11 cellular contexts compared by ENCODE assay signal in genomic region chr16:4318171-4318910, GRCh38. TPM values are rescaled to one million over a fixed set of nuclear protein-coding genes. Genes with fewer than 3 reads are reported as not detected.
DNase-seq lines count a peak whose midpoint lies in the region; ATAC-seq and TF ChIP-seq lines count a peak whose summit lies in the region.
"Had no signal": no experiment of that assay in that cellular context is flagged by ENCODE, and none has a peak within 500 bp of the region (broad histone marks: within the 10 kb centered on the region; RNA-seq: fewer than 3 reads in every experiment).

No MANE protein-coding gene starts in this region.

- WGBS in esophagus squamous epithelium, 2 donors = 59 to 71% methylated on average over 9 to 10 of the region's 17 CpGs

- H3K27ac ChIP-seq in ACC112 (ENCODE audit: low read depth, low read length) = peak overlapping the region; percentile 26; the same call in 1 of the 2 replicates
- H3K27ac ChIP-seq in Panc1 (ENCODE audit: low read length) = peak overlapping the region; percentile 92
- H3K27ac ChIP-seq in esophagus squamous epithelium = peak overlapping the region in 3 of 4 donors; percentile 71 to 98 (median 86)
- peak overlapping the region; percentile 92 for H3K27ac ChIP-seq in parathyroid adenoma

- in situ Hi-C loops in Panc1 (cut with HindIII; ENCODE audit: low pct_unique_long_range_greater_than_20kb, low sequenced_read_pairs) = no loop called here

- no peak for TF ChIP-seq CTCF in Panc1 (IDR thresholded peaks at IDR 0.05)
- no peak for TF ChIP-seq CTCF in esophagus squamous epithelium (IDR thresholded peaks at IDR 0.05)
- no peak for TF ChIP-seq CTCF in parathyroid adenoma (IDR thresholded peaks at IDR 0.05)
- no peak for TF ChIP-seq CTCF in mucosa of descending colon (IDR thresholded peaks at IDR 0.05)

- H3K27ac Mint-ChIP-seq in activated naive CD4-positive, alpha-beta T cell treated with anti-CD3 and anti-CD28 coated beads for 36 hours = no peak overlapping the region
- H3K27ac Mint-ChIP-seq: CD14-positive monocyte, T-cell had no signal

- H3K36me3 Mint-ChIP-seq in activated naive CD4-positive, alpha-beta T cell treated with anti-CD3 and anti-CD28 coated beads for 36 hours (ENCODE audit: low read depth) = no peaks in the 10 kb centered on the region
- H3K36me3 Mint-ChIP-seq: T-cell had no signal

- H3K4me1 ChIP-seq in ACC112 (ENCODE audit: control insufficient read depth, insufficient read depth, low read length, unreplicated experiment) = peaks cover 44% of the 10 kb centered on the region
- H3K4me1 ChIP-seq in Panc1 (ENCODE audit: control insufficient read depth, insufficient read depth, low read length) = peaks cover 56% of the 10 kb centered on the region
- H3K4me1 ChIP-seq in esophagus squamous epithelium = peaks cover 57 to 96% (median 60%) of the 10 kb centered on the region in 3 donors
- H3K4me1 ChIP-seq in parathyroid adenoma = peaks cover 31% of the 10 kb centered on the region
- peaks cover 21% of the 10 kb centered on the region for H3K4me1 ChIP-seq in mucosa of descending colon (ENCODE audit: low read depth)

- H2AFZ ChIP-seq in ACC112 (ENCODE audit: low read length, unreplicated experiment) (no peak overlapping the region), parathyroid adenoma (no peak overlapping the region)

- POLR2A ChIA-PET in Panc1 (lab: Charles Lee) = no interaction called here

- H3K9me3 Mint-ChIP-seq in activated naive CD4-positive, alpha-beta T cell treated with anti-CD3 and anti-CD28 coated beads for 36 hours = no peaks in the 10 kb centered on the region
- H3K9me3 Mint-ChIP-seq: T-cell had no signal

- H3K36me3 ChIP-seq in ACC112 (ENCODE audit: insufficient read depth, low read length) (no peaks in the 10 kb centered on the region), Panc1 (ENCODE audit: control insufficient read depth, insufficient read depth, low read length) (no peaks in the 10 kb centered on the region; the same call in 1 of the 2 replicates), esophagus squamous epithelium (no peaks in the 10 kb centered on the region), parathyroid adenoma (ENCODE audit: control insufficient read depth, insufficient read depth, low read length) (no peaks in the 10 kb centered on the region), mucosa of descending colon (ENCODE audit: low read depth) (no peaks in the 10 kb centered on the region)

- H3K79me2 ChIP-seq in ACC112 (ENCODE audit: control insufficient read depth, insufficient read depth, low read length, unreplicated experiment) = peaks cover 67% of the 10 kb centered on the region
- H3K79me2 ChIP-seq in parathyroid adenoma = peaks cover 59% of the 10 kb centered on the region

- CTCF ChIA-PET in Panc1 (lab: Charles Lee) = interaction anchor here (1.2 kb wide), 1 partner anchor 28 kb away, joined by 5 read pairs; no protein-coding TSS in a partner anchor
- CTCF ChIA-PET in activated naive CD4-positive, alpha-beta T cell treated with anti-CD3 and anti-CD28 coated beads for 36 hours (lab: Charles Lee) = interaction anchor here (0.7 to 1.3 kb wide), 4 partner anchors 8 to 64 kb away, joined by 3 to 4 read pairs (median 3); no protein-coding TSS in a partner anchor

- no peak for ATAC-seq in Panc1
- ATAC-seq in GM19463 (IDR thresholded peaks at IDR 0.05; ENCODE audit: unreplicated experiment) = no peak
- ATAC-seq in mucosa of descending colon = no peak

- peak overlapping the region; percentile 99 for H3K4me2 ChIP-seq in parathyroid adenoma (ENCODE audit: low read length)

- H3K4me3 ChIP-seq in ACC112 (ENCODE audit: low read depth, low read length) (peak overlapping the region; percentile 85), Panc1 (ENCODE audit: low read depth in 2 of 2, low read length in 2 of 2) (peak overlapping the region; percentile 88), esophagus squamous epithelium (no peak overlapping the region), parathyroid adenoma (ENCODE audit: low read depth, low read length) (no peak overlapping the region), mucosa of descending colon (no peak overlapping the region)

- no peak for TF ChIP-seq POLR2A in esophagus squamous epithelium (IDR thresholded peaks at IDR 0.05)

- H3K27me3 ChIP-seq in ACC112 (ENCODE audit: insufficient read depth, low read length) (no peaks in the 10 kb centered on the region), Panc1 (ENCODE audit: control insufficient read depth, insufficient read depth, low read length) (no peaks in the 10 kb centered on the region), esophagus squamous epithelium (peaks cover 0 to 57% (median 2%) of the 10 kb centered on the region in 4 donors), parathyroid adenoma (ENCODE audit: control insufficient read depth, insufficient read depth, low read length) (no peaks in the 10 kb centered on the region)

- no peak overlapping the region for H3K4me3 Mint-ChIP-seq in activated naive CD4-positive, alpha-beta T cell treated with anti-CD3 and anti-CD28 coated beads for 36 hours

- TSS peak; percentile 84 for BruUV-seq in Panc1 (replicated peaks; lab: Mats Ljungman, UMichigan)

- H3K4me1 Mint-ChIP-seq in activated naive CD4-positive, alpha-beta T cell treated with anti-CD3 and anti-CD28 coated beads for 36 hours (ENCODE audit: low read depth) = peaks cover 11% of the 10 kb centered on the region

- no peak for DNase-seq in Panc1 (ENCODE audit: low read depth, low spot score)
- no peak for DNase-seq in esophagus squamous epithelium (lab: John Stamatoyannopoulos, UW)
- no peak for DNase-seq in NCI-H2107 treated with DMSO at 0.1 percent for 48 hours (lab: John Stamatoyannopoulos, UW; ENCODE audit: unreplicated experiment)
- DNase-seq in activated naive CD4-positive, alpha-beta T cell treated with anti-CD3 and anti-CD28 coated beads for 36 hours = no peak
- DNase-seq in mucosa of descending colon = no peak
- DNase-seq: GOT3, T-cell had no signal

- intact Hi-C loops in Panc1 (cut with micrococcal nuclease; ENCODE audit: unreplicated experiment) = no loop called here
- intact Hi-C loops in esophagus squamous epithelium (cut with DNase I) = no loop called here
- intact Hi-C loops in activated naive CD4-positive, alpha-beta T cell treated with anti-CD3 and anti-CD28 coated beads for 36 hours (cut with micrococcal nuclease) = no loop called here
- intact Hi-C loops in mucosa of descending colon (cut with DNase I, micrococcal nuclease) = no loop called here

- H3K9me3 ChIP-seq in Panc1 (ENCODE audit: control insufficient read depth, insufficient read depth, low read depth, low read length) (no peaks in the 10 kb centered on the region), esophagus squamous epithelium (no peaks in the 10 kb centered on the region), parathyroid adenoma (ENCODE audit: control insufficient read depth, low read length) (no peaks in the 10 kb centered on the region), mucosa of descending colon (no peaks in the 10 kb centered on the region)

- peaks cover 11% of the 10 kb centered on the region for H3K27me3 Mint-ChIP-seq in activated naive CD4-positive, alpha-beta T cell treated with anti-CD3 and anti-CD28 coated beads for 36 hours (ENCODE audit: low read depth)

- no peak overlapping the region for H3K9ac ChIP-seq in parathyroid adenoma

RNA-seq across cellular contexts. Expression of gene GLIS2, which starts 2.5 kb away (rescaled TPM):
- 87.3 TPM for total RNA-seq in Panc1 (2021; ENCODE audit: unreplicated experiment)
- polyA plus RNA-seq in Panc1 (2012; ENCODE audit: insufficient read length) = 78.7 TPM
- total RNA-seq in esophagus squamous epithelium = 1 to 10 TPM in 1 of 4 donors, under 1 TPM in 3; 0.30 to 1.7 (median 0.67) TPM
- under 1 TPM; 0.12 to 0.24 TPM for total RNA-seq in activated naive CD4-positive, alpha-beta T cell treated with anti-CD3 and anti-CD28 coated beads for 36 hours
- total RNA-seq in mucosa of descending colon = 10 to 100 TPM in 1 of 3 donors, 1 to 10 TPM in 2; 1.7 to 21.1 (median 2.9) TPM
- polyA plus RNA-seq: CD14-positive monocyte had no signal

RNA-seq across cellular contexts. Expression of gene PAM16, which starts 32.8 kb away (rescaled TPM):
- total RNA-seq in Panc1 (2021; ENCODE audit: unreplicated experiment) = 104 TPM
- 105 TPM for polyA plus RNA-seq in Panc1 (2012; ENCODE audit: insufficient read length)
- 10 to 100 TPM; 29.5 to 40.8 (median 33.2) TPM for total RNA-seq in esophagus squamous epithelium
- total RNA-seq in activated naive CD4-positive, alpha-beta T cell treated with anti-CD3 and anti-CD28 coated beads for 36 hours = 10 to 100 TPM; 67.8 to 71.3 TPM
- 10 to 100 TPM; 31.9 to 35.8 (median 32.6) TPM for total RNA-seq in mucosa of descending colon

RNA-seq across cellular contexts. Expression of gene TFAP4, which starts 45.5 kb away (rescaled TPM):
- total RNA-seq in Panc1 (2021; ENCODE audit: unreplicated experiment) (11.1 TPM), esophagus squamous epithelium (1 to 10 TPM; 5.8 to 9.8 (median 9.3) TPM), mucosa of descending colon (10 to 100 TPM in 2 of 3 donors, 1 to 10 TPM in 1; 10.0 to 12.2 (median 12.1) TPM)
- 18.7 TPM for polyA plus RNA-seq in Panc1 (2012; ENCODE audit: insufficient read length)
- 10 to 100 TPM; 24.0 to 27.7 TPM for total RNA-seq in activated naive CD4-positive, alpha-beta T cell treated with anti-CD3 and anti-CD28 coated beads for 36 hours

RNA-seq across cellular contexts. Expression of gene VASN, which starts 53.3 kb away (rescaled TPM):
- total RNA-seq in Panc1 (2021; ENCODE audit: unreplicated experiment) (33.5 TPM), esophagus squamous epithelium (10 to 100 TPM in 3 of 4 donors, 1 to 10 TPM in 1; 9.2 to 20.2 (median 14.2) TPM), mucosa of descending colon (1 to 10 TPM in 2 of 3 donors, under 1 TPM in 1; 0.93 to 8.4 (median 5.1) TPM)
- 34.7 TPM for polyA plus RNA-seq in Panc1 (2012; ENCODE audit: insufficient read length)
- total RNA-seq in activated naive CD4-positive, alpha-beta T cell treated with anti-CD3 and anti-CD28 coated beads for 36 hours = not detected
- polyA plus RNA-seq: CD14-positive monocyte had no signal

Comparison
In these comparisons a context has a peak if more than half of its experiments do, and no peak if none do; other contexts are left out.
1. H3K27ac ChIP-seq: peak in every context shown above with its lines; median percentile 92 in Panc1; 92 in parathyroid adenoma; 86 in esophagus squamous epithelium; 26 in ACC112.
2. H3K4me3 ChIP-seq: peak in ACC112 (single experiment) and Panc1 (2 of 2); none in esophagus squamous epithelium (0 of 4), parathyroid adenoma (single experiment) and mucosa of descending colon (single experiment).